In genomic region chr11:61110255-61111059, GRCh38 we compare ENCODE assay signal across 24 cellular contexts. TPM values are rescaled to one million over a fixed set of nuclear protein-coding genes. Genes with fewer than 3 reads are reported as not detected.
A peak's percentile ranks its signal among the peaks of the same experiment; 100 is the strongest.
DNase-seq lines count a peak whose midpoint lies in the region; ATAC-seq lines count a peak whose summit lies in the region.
"Had no signal": no experiment of that assay in that cellular context is flagged by ENCODE, and none has a peak within 500 bp of the region (broad histone marks: within the 10 kb centered on the region; RNA-seq: fewer than 3 reads in every experiment).

No MANE protein-coding gene starts in this region.

- H3K9me3 Mint-ChIP-seq in activated naive CD4-positive, alpha-beta T cell treated with anti-CD3 and anti-CD28 coated beads, Interleukin-2, amount 10 ng/mL, durations not matched to agents 7 days and 5 days: no peaks in the 10 kb centered on the region
- H3K9me3 Mint-ChIP-seq in T-helper 2 cell treated with Interferon-gamma antibody and Interleukin-4, amounts not matched to agents 5 μg/mL and 100 μg/mL, for 36 hours: no peaks in the 10 kb centered on the region

- DNase-seq in activated naive CD4-positive, alpha-beta T cell treated with anti-CD3 and anti-CD28 coated beads, Interleukin-2, amount 10 ng/mL, durations not matched to agents 7 days and 5 days: no peak
- DNase-seq in activated naive CD4-positive, alpha-beta T cell treated with Interleukin-2 at 50 U/mL for 16 hours: no peak
- DNase-seq in T-helper 2 cell treated with Interferon-gamma antibody and Interleukin-4, amounts not matched to agents 5 μg/mL and 100 μg/mL, for 36 hours (ENCODE audit: low spot score): no peak
- peak; percentile 69 for DNase-seq in central memory CD4-positive, alpha-beta T cell
- DNase-seq in AG08396 (ENCODE audit: low spot score) (no peak), SIG-M5 treated with dmso at 0.1 percent for 504 hours (lab: John Stamatoyannopoulos, UW; ENCODE audit: unreplicated experiment) (no peak)
- DNase-seq: activated gamma-delta T cell, caudate nucleus, DMS53, esophagus squamous epithelium, gastrocnemius medialis, GDM1, midbrain, NCI-H2081 treated with DMSO at 0.1 percent for 48 hours, NCI-H446, PC-3, SHP77, testis had no signal

- CTCF ChIA-PET in activated naive CD4-positive, alpha-beta T cell treated with anti-CD3 and anti-CD28 coated beads, Interleukin-2, amount 10 ng/mL, durations not matched to agents 7 days and 5 days (lab: Charles Lee): interaction anchor here (1.0 to 6.2 kb wide), 6 partner anchors 19 to 134 kb away, joined by 3 to 32 read pairs (median 10); no protein-coding TSS in a partner anchor

- no peaks in the 10 kb centered on the region for H3K27me3 ChIP-seq in thymus (ENCODE audit: control insufficient read depth, insufficient read depth)
- H3K27me3 ChIP-seq: ascending aorta, esophagus squamous epithelium, gastrocnemius medialis, sigmoid colon, testis had no signal

- H3K9me3 ChIP-seq in thymus (ENCODE audit: control insufficient read depth): no peaks in the 10 kb centered on the region
- H3K9me3 ChIP-seq: ascending aorta, esophagus squamous epithelium, gastrocnemius medialis, sigmoid colon, testis had no signal

- H3K27ac ChIP-seq in thymus (ENCODE audit: low read depth): peak overlapping the region; percentile 43
- H3K27ac ChIP-seq: ascending aorta, esophagus squamous epithelium, gastrocnemius medialis, parathyroid adenoma, sigmoid colon, testis had no signal

- H3K36me3 Mint-ChIP-seq in activated naive CD4-positive, alpha-beta T cell treated with anti-CD3 and anti-CD28 coated beads, Interleukin-2, amount 10 ng/mL, durations not matched to agents 7 days and 5 days: peaks cover 87% of the 10 kb centered on the region
- peaks cover 88% of the 10 kb centered on the region for H3K36me3 Mint-ChIP-seq in T-helper 2 cell treated with Interferon-gamma antibody and Interleukin-4, amounts not matched to agents 5 μg/mL and 100 μg/mL, for 36 hours (ENCODE audit: low read depth)

- H3K27me3 Mint-ChIP-seq in activated naive CD4-positive, alpha-beta T cell treated with anti-CD3 and anti-CD28 coated beads, Interleukin-2, amount 10 ng/mL, durations not matched to agents 7 days and 5 days: no peaks in the 10 kb centered on the region
- H3K27me3 Mint-ChIP-seq in T-helper 2 cell treated with Interferon-gamma antibody and Interleukin-4, amounts not matched to agents 5 μg/mL and 100 μg/mL, for 36 hours (ENCODE audit: low read depth): no peaks in the 10 kb centered on the region

- peaks cover 98% of the 10 kb centered on the region for H3K4me1 Mint-ChIP-seq in activated naive CD4-positive, alpha-beta T cell treated with anti-CD3 and anti-CD28 coated beads, Interleukin-2, amount 10 ng/mL, durations not matched to agents 7 days and 5 days
- H3K4me1 Mint-ChIP-seq in T-helper 2 cell treated with Interferon-gamma antibody and Interleukin-4, amounts not matched to agents 5 μg/mL and 100 μg/mL, for 36 hours (ENCODE audit: low read depth): peaks cover 92% of the 10 kb centered on the region

- H3K4me1 ChIP-seq in thymus (ENCODE audit: control insufficient read depth, insufficient read depth, low read length): peaks cover 14% of the 10 kb centered on the region
- H3K4me1 ChIP-seq: ascending aorta, esophagus squamous epithelium, gastrocnemius medialis, parathyroid adenoma, sigmoid colon, testis had no signal

- no peak overlapping the region for H3K4me3 ChIP-seq in thymus (ENCODE audit: low read length)
- H3K4me3 ChIP-seq: ascending aorta, esophagus squamous epithelium, gastrocnemius medialis, sigmoid colon, testis had no signal

- ATAC-seq in HG03521 (IDR thresholded peaks at IDR 0.05; ENCODE audit: unreplicated experiment): no peak
- ATAC-seq: gastrocnemius medialis, PC-3 had no signal

- peak overlapping the region; percentile 88 for H3K27ac Mint-ChIP-seq in activated naive CD4-positive, alpha-beta T cell treated with anti-CD3 and anti-CD28 coated beads, Interleukin-2, amount 10 ng/mL, durations not matched to agents 7 days and 5 days
- H3K27ac Mint-ChIP-seq in T-helper 2 cell treated with Interferon-gamma antibody and Interleukin-4, amounts not matched to agents 5 μg/mL and 100 μg/mL, for 36 hours: peak overlapping the region; percentile 93

- peaks cover 48% of the 10 kb centered on the region for H3K36me3 ChIP-seq in thymus (ENCODE audit: control insufficient read depth, insufficient read depth)
- H3K36me3 ChIP-seq: ascending aorta, esophagus squamous epithelium, gastrocnemius medialis, sigmoid colon had no signal

- WGBS in thymus: 94% methylated on average over 9 of the region's 9 CpGs

- H3K4me3 Mint-ChIP-seq in activated naive CD4-positive, alpha-beta T cell treated with anti-CD3 and anti-CD28 coated beads, Interleukin-2, amount 10 ng/mL, durations not matched to agents 7 days and 5 days: peak overlapping the region; percentile 30
- no peak overlapping the region for H3K4me3 Mint-ChIP-seq in T-helper 2 cell treated with Interferon-gamma antibody and Interleukin-4, amounts not matched to agents 5 μg/mL and 100 μg/mL, for 36 hours

RNA-seq across cellular contexts. Expression of gene CD5, which starts 8.2 kb away (rescaled TPM):
- 40.5 TPM for polyA plus RNA-seq in thymus
- polyA plus RNA-seq: neural cell had no signal

RNA-seq across cellular contexts. Expression of gene VPS37C, which starts 50.8 kb away (rescaled TPM):
- polyA plus RNA-seq in thymus: 9.4 TPM
